ENCODE assay signal across 1 cellular context in genomic region chr14:69666698-69667211, GRCh38.
TF ChIP-seq lines count a peak whose summit lies in the region.

No MANE protein-coding gene starts in this region.

TF ChIP-seq in GM23338, 12 proteins besides CTCF, POLR2A, EP300 and RAD21 (continued from another document):
- TF ChIP-seq ZNF462 (CRISPR knock-in tag; IDR thresholded peaks at IDR 0.05) = no peak
- TF ChIP-seq CREB1 (CRISPR knock-in tag; IDR thresholded peaks at IDR 0.05; ENCODE audit: low read depth) = no peak
- TF ChIP-seq NANOG (IDR thresholded peaks at IDR 0.05; ENCODE audit: borderline replicate concordance) = no peak
